10 cellular contexts compared by ENCODE assay signal in genomic region chr5:140734354-140734753, GRCh38. TPM values are rescaled to one million over a fixed set of nuclear protein-coding genes. Genes with fewer than 3 reads are reported as not detected.
A peak's percentile ranks its signal among the peaks of the same experiment; 100 is the strongest.
DNase-seq lines count a peak whose midpoint lies in the region; ATAC-seq and TF ChIP-seq lines count a peak whose summit lies in the region.
"Had no signal": no experiment of that assay in that cellular context is flagged by ENCODE, and none has a peak within 500 bp of the region (broad histone marks: within the 10 kb centered on the region; RNA-seq: fewer than 3 reads in every experiment).

No MANE protein-coding gene starts in this region.

- TF ChIP-seq CTCF in AG04450 (IDR thresholded peaks at IDR 0.05; ENCODE audit: low read depth, low read length) (peak; percentile 29), HFFc6 (IDR thresholded peaks at IDR 0.05) (peak; percentile 38), ascending aorta (IDR thresholded peaks at IDR 0.05) (peak in 2 of 3 experiments; percentile 35 to 44), testis (IDR thresholded peaks at IDR 0.05) (no peak)

- H3K27ac Mint-ChIP-seq in HFFc6, result no peak overlapping the region
- H3K27ac Mint-ChIP-seq: memory B cell had no signal

- DNase-seq in AG04450 (ENCODE audit: low read depth, low spot score) (no peak), HFFc6 (no peak), ascending aorta (ENCODE audit: low spot score in 2 of 2) (no peak), kidney tubule cell (ENCODE audit: low spot score) (peak; percentile 22), cortex of kidney (lab: John Stamatoyannopoulos, UW) (no peak), NCI-H1436 treated with DMSO at 0.1 percent for 48 hours (lab: John Stamatoyannopoulos, UW) (no peak), testis (no peak)
- DNase-seq: NCI-H446 treated with DMSO at 0.1 percent for 48 hours had no signal

- H3K27me3 Mint-ChIP-seq in HFFc6 (ENCODE audit: insufficient read depth), result peaks cover 4% of the 10 kb centered on the region

- 66 to 68% methylated on average over 7 of the region's 7 CpGs for WGBS in testis, 2 donors

- H3K36me3 Mint-ChIP-seq in HFFc6 (ENCODE audit: low read depth), result no peaks in the 10 kb centered on the region
- H3K36me3 Mint-ChIP-seq: memory B cell had no signal

- H3K27me3 ChIP-seq in AG04450 (ENCODE audit: control insufficient read depth, insufficient read depth, low read length), result no peaks in the 10 kb centered on the region
- no peaks in the 10 kb centered on the region for H3K27me3 ChIP-seq in ascending aorta
- no peaks in the 10 kb centered on the region for H3K27me3 ChIP-seq in testis

- no peak for TF ChIP-seq POLR2A in testis (IDR thresholded peaks at IDR 0.05)

- H3K9me3 ChIP-seq in AG04450 (ENCODE audit: control insufficient read depth, insufficient read depth, low read length) (no peaks in the 10 kb centered on the region), ascending aorta (no peaks in the 10 kb centered on the region), testis (no peaks in the 10 kb centered on the region)

- ATAC-seq in GM19351 (IDR thresholded peaks at IDR 0.05; ENCODE audit: unreplicated experiment), result no peak

- H3K27ac ChIP-seq in AG04450 (ENCODE audit: low read depth, low read length) (no peak overlapping the region), ascending aorta (no peak overlapping the region), testis (no peak overlapping the region)

- intact Hi-C loops in ascending aorta (cut with DNase I) (no loop called here), testis (cut with DNase I; ENCODE audit: low total_unique reads) (no loop called here)

- H3K4me1 ChIP-seq in ascending aorta, result no peaks in the 10 kb centered on the region
- no peaks in the 10 kb centered on the region for H3K4me1 ChIP-seq in testis

- no peak overlapping the region for H3K4me3 ChIP-seq in AG04450 (ENCODE audit: low read depth, low read length)
- H3K4me3 ChIP-seq in ascending aorta, result no peak overlapping the region
- H3K4me3 ChIP-seq in testis, result no peak overlapping the region

- CTCF ChIA-PET in AG04450 (lab: Charles Lee), result interaction anchor here (1.1 kb wide), 1 partner anchor 361 kb away, joined by 6 read pairs; no protein-coding TSS in a partner anchor

- H3K9me3 Mint-ChIP-seq in HFFc6, result no peaks in the 10 kb centered on the region

- POLR2A ChIA-PET in AG04450 (lab: Yijun Ruan, JAX), result no interaction called here

- H3K4me1 Mint-ChIP-seq in HFFc6 (ENCODE audit: low read depth), result no peaks in the 10 kb centered on the region
- H3K4me1 Mint-ChIP-seq: memory B cell had no signal

- no peak overlapping the region for H3K4me3 Mint-ChIP-seq in HFFc6
- H3K4me3 Mint-ChIP-seq: memory B cell had no signal

- H3K36me3 ChIP-seq in ascending aorta (no peaks in the 10 kb centered on the region), testis (ENCODE audit: low read depth, missing control alignments) (no peaks in the 10 kb centered on the region)

RNA-seq across cellular contexts. Expression of gene ZMAT2, which starts 34.1 kb away (rescaled TPM):
- polyA plus RNA-seq in AG04450 (2011; rRNA removed) (66.6 and 82.8 TPM in 2 replicates), testis (ENCODE audit: insufficient read depth, low read depth, low replicate concordance) (50.5 TPM)
- polyA minus RNA-seq in AG04450 (2011; rRNA and poly(A)+ RNA removed), result 21.2 and 31.6 TPM in 2 replicates
- 10 to 100 TPM; 59.1 to 68.5 (median 63.8) TPM for total RNA-seq in HFFc6 (2021; fragmentation: NEBNext Ultra II Directional; extraction: Animal tissue kit (Norgen Biotek cat#: 25700))
- total RNA-seq in ascending aorta (15.5 TPM), testis (10 to 100 TPM; 28.5 to 30.2 TPM)

RNA-seq across cellular contexts. Expression of gene HARS2, which starts 43.1 kb away (rescaled TPM):
- polyA plus RNA-seq in AG04450 (2011; rRNA removed) (39.9 and 48.6 TPM in 2 replicates), testis (ENCODE audit: insufficient read depth, low read depth, low replicate concordance) (30.8 TPM)
- polyA minus RNA-seq in AG04450 (2011; rRNA and poly(A)+ RNA removed), result 29.8 and 30.0 TPM in 2 replicates
- 10 to 100 TPM; 22.1 to 23.5 (median 22.9) TPM for total RNA-seq in HFFc6 (2021; fragmentation: NEBNext Ultra II Directional; extraction: Animal tissue kit (Norgen Biotek cat#: 25700))
- total RNA-seq in ascending aorta (10.7 TPM), testis (10 to 100 TPM; 40.2 to 43.1 TPM)

RNA-seq across cellular contexts. Expression of gene HARS1, which starts 43.2 kb away (rescaled TPM):
- 93.6 and 98.8 TPM in 2 replicates for polyA plus RNA-seq in AG04450 (2011; rRNA removed)
- polyA minus RNA-seq in AG04450 (2011; rRNA and poly(A)+ RNA removed), result 74.2 and 76.7 TPM in 2 replicates
- 100 to 1,000 TPM in 1 of 6 experiments, 10 to 100 TPM in 5; 89.1 to 102 (median 96.8) TPM for total RNA-seq in HFFc6 (2021; fragmentation: NEBNext Ultra II Directional; extraction: Animal tissue kit (Norgen Biotek cat#: 25700))
- total RNA-seq in ascending aorta, result 68.6 TPM
- 10 to 100 TPM; 58.7 to 63.9 TPM for total RNA-seq in testis
- polyA plus RNA-seq in testis (ENCODE audit: insufficient read depth, low read depth, low replicate concordance), result 73.4 TPM

RNA-seq across cellular contexts. Expression of gene PCDHA1, which starts 51.6 kb away (rescaled TPM):
- polyA plus RNA-seq in AG04450 (2011; rRNA removed), result 0.06 and 0.09 TPM in 2 replicates
- not detected in 2 replicates for polyA minus RNA-seq in AG04450 (2011; rRNA and poly(A)+ RNA removed)
- total RNA-seq in HFFc6 (2021; fragmentation: NEBNext Ultra II Directional; extraction: Animal tissue kit (Norgen Biotek cat#: 25700)), result under 1 TPM; 0.09 to 0.22 (median 0.14) TPM
- not detected for total RNA-seq in ascending aorta
- 1 to 10 TPM; 1.7 to 2.6 TPM for total RNA-seq in testis
- 1.8 TPM for polyA plus RNA-seq in testis (ENCODE audit: insufficient read depth, low read depth, low replicate concordance)

Comparison
In these comparisons a context has a peak if more than half of its experiments do, and no peak if none do; other contexts are left out.
1. CTCF ChIP-seq: peak in AG04450 (single experiment), HFFc6 (single experiment) and ascending aorta (2 of 3); none in testis (0 of 3).